Comparison of ENCODE assay signal across 10 cellular contexts in the genomic region with DNA sequence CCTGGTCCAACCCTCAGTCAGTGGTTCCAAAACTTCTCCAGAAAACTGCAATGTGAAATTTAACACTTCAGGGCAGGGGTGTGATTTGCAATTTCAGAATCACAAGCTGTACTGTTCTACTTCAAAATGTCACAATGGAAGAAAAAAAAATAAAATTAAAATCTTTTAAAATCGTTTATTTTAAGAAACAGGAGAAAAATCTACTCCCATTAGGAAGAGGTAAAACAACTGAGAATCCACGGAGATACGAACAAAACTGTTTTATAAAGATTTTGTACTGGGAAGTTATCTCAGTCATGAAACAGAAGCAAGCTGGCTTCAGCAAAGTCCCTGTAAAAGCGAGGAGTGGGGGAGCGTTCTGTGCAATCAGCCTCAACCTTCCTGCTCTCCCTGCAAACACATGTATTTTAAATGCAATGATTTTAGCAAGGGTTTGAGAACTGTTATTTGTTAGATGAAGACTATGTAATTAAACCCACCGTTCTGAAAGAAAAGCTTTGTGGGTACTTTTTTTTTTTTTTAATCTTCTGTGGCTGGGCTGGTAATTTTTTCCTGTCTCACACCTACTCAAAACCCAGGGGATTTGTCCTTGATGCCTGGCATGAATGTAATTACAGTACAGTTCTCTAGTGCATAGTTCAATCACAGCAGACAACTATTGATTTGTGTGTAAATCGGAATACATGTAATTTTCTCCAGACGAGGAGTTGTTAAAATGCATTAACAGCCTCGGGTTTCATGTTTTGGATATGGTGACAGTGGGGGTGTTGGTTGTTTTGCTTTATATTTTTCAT.
DNase-seq lines count a peak whose midpoint lies in the region; ATAC-seq and TF ChIP-seq lines count a peak whose summit lies in the region.
"Had no signal": no experiment of that assay in that cellular context is flagged by ENCODE, and none has a peak within 500 bp of the region (broad histone marks: within the 10 kb centered on the region; RNA-seq: fewer than 3 reads in every experiment).

No MANE protein-coding gene starts in this region.

- TF ChIP-seq CTCF in HCT116 (IDR thresholded peaks at IDR 0.05 in 2 of 3, conservative IDR thresholded peaks at IDR 0.05 in 1 of 3; ENCODE audit: borderline replicate concordance in 1 of 3, insufficient read depth in 1 of 3, low read depth in 2 of 3, low read length in 2 of 3) (no peak), osteoblast (IDR thresholded peaks at IDR 0.05; ENCODE audit: extremely low read depth, low read depth, low read length) (no peak), dorsolateral prefrontal cortex (IDR thresholded peaks at IDR 0.05 in 54 of 56, conservative IDR thresholded peaks at IDR 0.05 in 2 of 56; ENCODE audit: low read depth in 1 of 56, partially characterized antibody in 56 of 56) (no peak)

- no peak overlapping the region for H3K4me3 Mint-ChIP-seq in CD8-positive, alpha-beta memory T cell
- H3K4me3 Mint-ChIP-seq: activated CD4-positive, alpha-beta T cell treated with anti-CD3 and anti-CD28 coated beads, Interleukin-2, amount 10 ng/mL, durations not matched to agents 24 days and 14 days; stimulated activated memory B cell treated with anti-CD40 and anti-IgM and Interleukin-4, amounts not matched to agents 10 μg/mL and 1 μg/mL and 100 μg/mL, for 72 hours had no signal

- H4K20me1 ChIP-seq in HCT116 (ENCODE audit: insufficient read depth), result no peaks in the 10 kb centered on the region
- H4K20me1 ChIP-seq in osteoblast (ENCODE audit: insufficient read depth, low read length), result no peaks in the 10 kb centered on the region

- peak; percentile 55 for ATAC-seq in HCT116
- no peak for ATAC-seq in GM21526 (IDR thresholded peaks at IDR 0.05; ENCODE audit: low FRiP score, unreplicated experiment)
- ATAC-seq: stimulated activated memory B cell treated with anti-CD40 and anti-IgM and Interleukin-4, amounts not matched to agents 10 μg/mL and 1 μg/mL and 100 μg/mL, for 72 hours had no signal

- H3K4me2 ChIP-seq in HCT116 (ENCODE audit: low read length) (peak overlapping the region; percentile 67), osteoblast (ENCODE audit: insufficient read depth, low read length) (peak overlapping the region; percentile 75)

- H3K27ac Mint-ChIP-seq in CD8-positive, alpha-beta memory T cell, result no peak overlapping the region
- H3K27ac Mint-ChIP-seq: stimulated activated memory B cell treated with anti-CD40 and anti-IgM and Interleukin-4, amounts not matched to agents 10 μg/mL and 1 μg/mL and 100 μg/mL, for 72 hours had no signal

- H2AFZ ChIP-seq in HCT116 (ENCODE audit: low read depth, low read length, poor library complexity, severe bottlenecking) (no peak overlapping the region), osteoblast (ENCODE audit: low read length) (peak overlapping the region; percentile 47)

- H3K79me2 ChIP-seq in HCT116 (ENCODE audit: insufficient read depth, low read length) (no peaks in the 10 kb centered on the region), osteoblast (ENCODE audit: insufficient read depth, low read length) (no peaks in the 10 kb centered on the region)

- POLR2A ChIA-PET in HCT116 (lab: Charles Lee), result interaction anchor here (0.8 to 2.1 kb wide), 7 partner anchors 10 to 76 kb away, joined by 3 to 11 read pairs (median 4); no protein-coding TSS in a partner anchor
- POLR2A ChIA-PET in CD8-positive, alpha-beta memory T cell (lab: Charles Lee), result no interaction called here

- H3K27ac ChIP-seq in HCT116 (ENCODE audit: low read depth, low read length) (peak overlapping the region; percentile 99), osteoblast (ENCODE audit: low read depth, low read length) (peak overlapping the region; percentile 62), dorsolateral prefrontal cortex (peak overlapping the region in 12 of 59 donors; percentile 1 to 55 (median 20))
- no peak overlapping the region for H3K27ac ChIP-seq in CD8-positive, alpha-beta memory T cell (ENCODE audit: low read depth, low read length)

- H3K9me3 Mint-ChIP-seq in CD8-positive, alpha-beta memory T cell, result no peaks in the 10 kb centered on the region
- H3K9me3 Mint-ChIP-seq: stimulated activated memory B cell treated with anti-CD40 and anti-IgM and Interleukin-4, amounts not matched to agents 10 μg/mL and 1 μg/mL and 100 μg/mL, for 72 hours had no signal

- RAD21 ChIA-PET in HCT116 (lab: Charles Lee; ENCODE audit: low non-redundant PET in 1 of 2, low total read pairs in 2 of 2, uncharacterized antibody in 2 of 2, unreplicated experiment in 2 of 2), result no interaction called here

- H3K36me3 ChIP-seq in HCT116 (ENCODE audit: control insufficient read depth in 1 of 2, insufficient read depth in 2 of 2, low read length in 2 of 2) (no peaks in the 10 kb centered on the region), endocrine pancreas (ENCODE audit: control insufficient read depth, insufficient read depth, low read length) (no peaks in the 10 kb centered on the region), osteoblast (ENCODE audit: insufficient read depth, low read length) (no peaks in the 10 kb centered on the region)
- no peaks in the 10 kb centered on the region for H3K36me3 ChIP-seq in CD8-positive, alpha-beta memory T cell (ENCODE audit: insufficient read depth, low read length)

- TF ChIP-seq POLR2A in HCT116 (IDR thresholded peaks at IDR 0.05; ENCODE audit: borderline replicate concordance, extremely low read depth, insufficient read depth, insufficient read length), result no peak

- peaks cover 0 to 4% (median 0%) of the 10 kb centered on the region in 3 donors for H3K36me3 Mint-ChIP-seq in CD8-positive, alpha-beta memory T cell
- H3K36me3 Mint-ChIP-seq: stimulated activated memory B cell treated with anti-CD40 and anti-IgM and Interleukin-4, amounts not matched to agents 10 μg/mL and 1 μg/mL and 100 μg/mL, for 72 hours had no signal

- TF ChIP-seq RAD21 in HCT116 (IDR thresholded peaks at IDR 0.05; ENCODE audit: low read depth), result no peak

- H3K4me1 ChIP-seq in HCT116 (ENCODE audit: control insufficient read depth in 1 of 2, insufficient read depth in 2 of 2, low read length in 2 of 2) (peaks cover 41 to 64% of the 10 kb centered on the region in 2 experiments), endocrine pancreas (ENCODE audit: control insufficient read depth, insufficient read depth, low read length) (no peaks in the 10 kb centered on the region), osteoblast (ENCODE audit: insufficient read depth, low read length) (peaks cover 14% of the 10 kb centered on the region)
- no peaks in the 10 kb centered on the region for H3K4me1 ChIP-seq in CD8-positive, alpha-beta memory T cell (ENCODE audit: insufficient read depth, low read length)

- intact Hi-C loops in HCT116 (cut with micrococcal nuclease) (no loop called here), dorsolateral prefrontal cortex (cut with DNase I) (no loop called here)

- no peaks in the 10 kb centered on the region for H3K9me3 ChIP-seq in HCT116 (ENCODE audit: control insufficient read depth in 1 of 2, insufficient read depth in 1 of 2, low read depth in 1 of 2, low read length in 2 of 2)
- no peaks in the 10 kb centered on the region for H3K9me3 ChIP-seq in endocrine pancreas (ENCODE audit: control insufficient read depth, low read length)
- H3K9me3 ChIP-seq in osteoblast (ENCODE audit: low read depth, low read length), result no peaks in the 10 kb centered on the region
- H3K9me3 ChIP-seq in CD8-positive, alpha-beta memory T cell (ENCODE audit: low read length), result no peaks in the 10 kb centered on the region

- CTCF ChIA-PET in HCT116 (lab: Charles Lee), result no interaction called here
- CTCF ChIA-PET in CD8-positive, alpha-beta memory T cell (lab: Charles Lee), result no interaction called here

- H3K9ac ChIP-seq in HCT116 (ENCODE audit: low read length), result peak overlapping the region; percentile 66
- no peak overlapping the region for H3K9ac ChIP-seq in endocrine pancreas (ENCODE audit: control insufficient read depth, insufficient read depth, low read length)

- no peaks in the 10 kb centered on the region for H3K4me1 Mint-ChIP-seq in CD8-positive, alpha-beta memory T cell
- H3K4me1 Mint-ChIP-seq: stimulated activated memory B cell treated with anti-CD40 and anti-IgM and Interleukin-4, amounts not matched to agents 10 μg/mL and 1 μg/mL and 100 μg/mL, for 72 hours had no signal

- H3K27me3 ChIP-seq in HCT116 (ENCODE audit: insufficient read depth, low read length) (no peaks in the 10 kb centered on the region), endocrine pancreas (ENCODE audit: control insufficient read depth, insufficient read depth, low read length) (no peaks in the 10 kb centered on the region), osteoblast (ENCODE audit: insufficient read depth, low read length) (no peaks in the 10 kb centered on the region), dorsolateral prefrontal cortex (peaks cover 0 to 21% (median 0%) of the 10 kb centered on the region in 45 donors)
- no peaks in the 10 kb centered on the region for H3K27me3 ChIP-seq in CD8-positive, alpha-beta memory T cell (ENCODE audit: insufficient read depth, low read length, poor library complexity, severe bottlenecking)

- H3K9me2 ChIP-seq in HCT116 (ENCODE audit: insufficient read depth), result no peaks in the 10 kb centered on the region

- no peak for DNase-seq in HCT116 (ENCODE audit: low read depth, low spot score)
- peak; percentile 98 for DNase-seq in NCI-H2227 treated with DMSO at 0.1 percent for 48 hours (lab: John Stamatoyannopoulos, UW)
- DNase-seq in osteoblast (ENCODE audit: insufficient read length, low spot score, missing footprints), result peak; percentile 74
- no peak for DNase-seq in dorsolateral prefrontal cortex
- no peak for DNase-seq in cerebellum (ENCODE audit: low spot score)
- DNase-seq in CD8-positive, alpha-beta memory T cell, result no peak
- DNase-seq: activated CD4-positive, alpha-beta T cell treated with anti-CD3 and anti-CD28 coated beads, Interleukin-2, amount 10 ng/mL, durations not matched to agents 24 days and 14 days had no signal

- BruUV-seq in HCT116 (replicated peaks; lab: Mats Ljungman, UMichigan), result TSS peak; percentile 43

- H3K4me3 ChIP-seq in HCT116 (replicated peaks in 1 of 2; ENCODE audit: low read depth in 1 of 2, low read length in 2 of 2), result 0 out of 4 replicates have a peak overlapping the region, but pooled peaks of 1 of the 2 experiments have one; percentile 23
- H3K4me3 ChIP-seq in endocrine pancreas (ENCODE audit: control insufficient read depth, insufficient read depth, low read length), result peak overlapping the region; percentile 48
- peak overlapping the region; percentile 47 for H3K4me3 ChIP-seq in osteoblast (ENCODE audit: insufficient read depth, low read length)
- H3K4me3 ChIP-seq in dorsolateral prefrontal cortex, result peak overlapping the region in 6 of 59 donors; percentile 3 to 28 (median 7)
- H3K4me3 ChIP-seq in CD8-positive, alpha-beta memory T cell (ENCODE audit: low read length), result no peak overlapping the region

- peaks cover 0 to 25% of the 10 kb centered on the region in 2 donors for H3K27me3 Mint-ChIP-seq in CD8-positive, alpha-beta memory T cell

TF ChIP-seq in HCT116, 20 proteins besides CTCF, POLR2A, EP300 and RAD21:
- peak; percentile 6; the same call in 1 of the 2 replicates for TF ChIP-seq SP1 (IDR thresholded peaks at IDR 0.05; ENCODE audit: low read depth)
- TF ChIP-seq EZH2phosphoT487 (IDR thresholded peaks at IDR 0.05; ENCODE audit: borderline replicate concordance), result no peak

Comparison
In these comparisons a context has a peak if more than half of its experiments do, and no peak if none do; other contexts are left out.
1. DNase-seq: peak in NCI-H2227 treated with DMSO at 0.1 percent for 48 hours (single experiment) and osteoblast (single experiment); none in HCT116 (single experiment), dorsolateral prefrontal cortex (0 of 10), cerebellum (single experiment) and CD8-positive, alpha-beta memory T cell (0 of 5).